15 cellular contexts compared by ENCODE assay signal in genomic region chr14:81031488-81031887, GRCh38.
DNase-seq lines count a peak whose midpoint lies in the region; ATAC-seq and TF ChIP-seq lines count a peak whose summit lies in the region.
"Had no signal": no experiment of that assay in that cellular context is flagged by ENCODE, and none has a peak within 500 bp of the region (broad histone marks: within the 10 kb centered on the region; RNA-seq: fewer than 3 reads in every experiment).

No MANE protein-coding gene starts in this region.

- DNase-seq in DMS 273 (lab: John Stamatoyannopoulos, UW; ENCODE audit: unreplicated experiment) (peak; percentile 5), DMS 273 treated with DMSO at 0.1 percent for 48 hours (lab: John Stamatoyannopoulos, UW) (no peak), NCI-H748 (lab: John Stamatoyannopoulos, UW; ENCODE audit: unreplicated experiment) (peak; percentile 8), NCI-H748 treated with DMSO at 0.1 percent for 48 hours (lab: John Stamatoyannopoulos, UW) (no peak), breast epithelium (ENCODE audit: low spot score in 2 of 2) (peak; percentile 17 to 58), renal cortical epithelial cell (ENCODE audit: low read depth) (peak; percentile 2)
- DNase-seq: AML-193, H9, NCI-H1105 treated with DMSO at 0.1 percent for 48 hours, NCI-H1694, NCI-H2081 treated with DMSO at 0.1 percent for 48 hours, T-helper 1 cell had no signal

- no peaks in the 10 kb centered on the region for H3K36me3 ChIP-seq in breast epithelium

- TF ChIP-seq POLR2A in breast epithelium (IDR thresholded peaks at IDR 0.05): no peak

- ATAC-seq in HG03039 (IDR thresholded peaks at IDR 0.05; ENCODE audit: unreplicated experiment) (no peak), HG03439 (IDR thresholded peaks at IDR 0.05; ENCODE audit: unreplicated experiment) (no peak)

- H3K4me1 ChIP-seq in breast epithelium: no peaks in the 10 kb centered on the region

- no peak overlapping the region for H3K27ac ChIP-seq in breast epithelium
- H3K27ac ChIP-seq: 22Rv1 had no signal

- no peak overlapping the region for H3K4me3 ChIP-seq in breast epithelium

- no peaks in the 10 kb centered on the region for H3K27me3 ChIP-seq in breast epithelium

- no peak for TF ChIP-seq CTCF in breast epithelium (IDR thresholded peaks at IDR 0.05)

- H3K9me3 ChIP-seq in breast epithelium: peaks cover 0 to 7% of the 10 kb centered on the region in 2 donors

- intact Hi-C loops in breast epithelium (cut with DNase I; ENCODE audit: low total_unique reads): no loop called here

Comparison
In these comparisons a context has a peak if more than half of its experiments do, and no peak if none do; other contexts are left out.
1. DNase-seq: peak in DMS 273 (single experiment), NCI-H748 (single experiment), breast epithelium (2 of 2) and renal cortical epithelial cell (single experiment); none in DMS 273 treated with DMSO at 0.1 percent for 48 hours (single experiment) and NCI-H748 treated with DMSO at 0.1 percent for 48 hours (single experiment).